ENCODE assay signal across 25 cellular contexts in the genomic region with DNA sequence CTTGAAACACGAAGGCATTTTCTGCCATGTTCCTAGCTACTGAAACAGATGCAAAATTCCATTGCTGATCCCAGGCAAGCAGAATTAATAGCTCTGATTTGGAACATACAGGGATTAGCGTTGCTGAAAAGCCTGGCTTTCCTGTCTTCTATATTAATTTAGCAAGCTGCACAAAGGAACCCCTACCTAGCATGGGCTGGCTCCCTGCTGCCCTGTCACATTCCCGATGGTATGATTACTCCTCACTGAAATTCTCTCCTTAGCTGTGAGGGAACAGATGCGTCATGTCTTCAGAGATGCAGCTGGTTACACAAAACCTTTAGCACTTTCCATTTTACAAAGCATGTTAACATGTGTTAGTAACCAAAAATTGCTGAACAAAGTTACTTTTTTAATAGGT.
DNase-seq lines count a peak whose midpoint lies in the region; ATAC-seq, FAIRE-seq and TF ChIP-seq lines count a peak whose summit lies in the region.
"Had no signal": no experiment of that assay in that cellular context is flagged by ENCODE, and none has a peak within 500 bp of the region (broad histone marks: within the 10 kb centered on the region; RNA-seq: fewer than 3 reads in every experiment).

No MANE protein-coding gene starts in this region.

- H2BK5ac ChIP-seq in H1 (ENCODE audit: low read depth, low read length) (no peak overlapping the region), mesendoderm (ENCODE audit: low read length) (no peak overlapping the region)

- no peak overlapping the region for H2BK15ac ChIP-seq in H1 (ENCODE audit: low read length)
- H2BK15ac ChIP-seq in mesendoderm (replicated peaks; ENCODE audit: low read depth): no peak overlapping the region

- no peaks in the 10 kb centered on the region for H3K36me3 ChIP-seq in A673 (ENCODE audit: insufficient read depth, low read length, poor library complexity, severe bottlenecking)
- no peaks in the 10 kb centered on the region for H3K36me3 ChIP-seq in H1 (ENCODE audit: control insufficient read depth in 2 of 4, insufficient read depth in 4 of 4, low read length in 3 of 4)
- no peaks in the 10 kb centered on the region for H3K36me3 ChIP-seq in mesendoderm (ENCODE audit: control insufficient read depth, insufficient read depth, low read length)
- no peaks in the 10 kb centered on the region for H3K36me3 ChIP-seq in left lung
- H3K36me3 ChIP-seq: BLaER1 treated with 17β-estradiol and CSF1 and Interleukin-3, amounts not matched to agents 10 nM and 100 nM had no signal

- H3K23me2 ChIP-seq in H1 (ENCODE audit: low read depth, low read length): no peaks in the 10 kb centered on the region

- no peak overlapping the region for H2BK20ac ChIP-seq in H1 (ENCODE audit: low read length)

- H3K4ac ChIP-seq in H1 (replicated peaks; ENCODE audit: insufficient read length, low read depth, low read length): no peak overlapping the region
- no peak overlapping the region for H3K4ac ChIP-seq in mesendoderm (ENCODE audit: low read depth, low read length)

- H4K91ac ChIP-seq in H1 (replicated peaks; ENCODE audit: insufficient read length, low read length): no peak overlapping the region

- TF ChIP-seq EP300 in H1 (IDR thresholded peaks at IDR 0.05; ENCODE audit: borderline replicate concordance in 1 of 2, low read depth in 2 of 2, low read length in 2 of 2): no peak

- H2BK12ac ChIP-seq in H1 (ENCODE audit: low read depth, low read length): no peak overlapping the region

- no peak for FAIRE-seq in H1 (lab: Jason Lieb, UNC)
- FAIRE-seq: A549, D721Med, GM12878, GM12892, GM18507 had no signal

- H3K18ac ChIP-seq in H1 (ENCODE audit: extremely low read depth, low read length): no peak overlapping the region
- no peak overlapping the region for H3K18ac ChIP-seq in mesendoderm (ENCODE audit: low read length)

- CTCF ChIA-PET in A673 (lab: Charles Lee): no interaction called here
- CTCF ChIA-PET in H1 (lab: Charles Lee; ENCODE audit: partially characterized antibody): no interaction called here

- H3K56ac ChIP-seq in H1 (replicated peaks; ENCODE audit: insufficient read length, low read depth, low read length) (no peak overlapping the region), mesendoderm (ENCODE audit: low read length) (no peak overlapping the region)

- peak; percentile 5 for DNase-seq in NCI-H82 (lab: John Stamatoyannopoulos, UW)
- DNase-seq in NCI-H82 treated with DMSO at 0.1 percent for 48 hours (lab: John Stamatoyannopoulos, UW; ENCODE audit: unreplicated experiment): no peak
- DNase-seq in A673 (ENCODE audit: low spot score): peak; percentile 70
- no peak for DNase-seq in H1 (ENCODE audit: low read depth in 1 of 2, low spot score in 2 of 2)
- DNase-seq in mesendoderm: peak; percentile 19
- no peak for DNase-seq in left lung
- no peak for DNase-seq in globus pallidus (ENCODE audit: low spot score)
- DNase-seq: ACHN; AML-193; Caco-2; Calu3; CD4-positive, alpha-beta T cell; CD8-positive, alpha-beta T cell; DND-41; EL; GDM1 had no signal

- POLR2A ChIA-PET in A673 (lab: Charles Lee; ENCODE audit: low non-redundant PET) (no interaction called here), H1 (lab: Charles Lee; ENCODE audit: partially characterized antibody) (no interaction called here)

- H3K4me3 ChIP-seq in A673 (ENCODE audit: low read depth, low read length, poor library complexity, severe bottlenecking): no peak overlapping the region
- H3K4me3 ChIP-seq in H1 (ENCODE audit: extremely low read depth in 1 of 4, insufficient read depth in 2 of 4, low read depth in 3 of 4, low read length in 4 of 4): no peak overlapping the region
- no peak overlapping the region for H3K4me3 ChIP-seq in mesendoderm (ENCODE audit: low read length)
- no peak overlapping the region for H3K4me3 ChIP-seq in left lung
- H3K4me3 ChIP-seq: A549; BLaER1 treated with 17β-estradiol and CSF1 and Interleukin-3, amounts not matched to agents 10 nM and 100 nM; GM12878 had no signal

- ATAC-seq in left lung (no peak), HG02642 (IDR thresholded peaks at IDR 0.05; ENCODE audit: poor library complexity, unreplicated experiment) (no peak)
- ATAC-seq: A549; CD8-positive, alpha-beta T cell; GM12878 had no signal

- no peak for TF ChIP-seq CTCF in A673 (conservative IDR thresholded peaks at IDR 0.05; ENCODE audit: low read depth, low read length)
- TF ChIP-seq CTCF in H1 (IDR thresholded peaks at IDR 0.05; ENCODE audit: control extremely low read depth in 1 of 3, insufficient read depth in 1 of 3, low read depth in 1 of 3, low read length in 3 of 3): no peak
- TF ChIP-seq CTCF in left lung (IDR thresholded peaks at IDR 0.05): no peak

- H3K9ac ChIP-seq in H1 (replicated peaks in 1 of 4; ENCODE audit: extremely low read depth in 1 of 4, low read depth in 3 of 4, low read length in 3 of 4): no peak overlapping the region
- no peak overlapping the region for H3K9ac ChIP-seq in mesendoderm (ENCODE audit: low read length)
- H3K9ac ChIP-seq: BLaER1 treated with 17β-estradiol and CSF1 and Interleukin-3, amounts not matched to agents 10 nM and 100 nM had no signal

- TF ChIP-seq RAD21 in H1 (IDR thresholded peaks at IDR 0.05 in 1 of 2, conservative IDR thresholded peaks at IDR 0.05 in 1 of 2; ENCODE audit: low read depth in 2 of 2, low read length in 2 of 2): no peak

- no peaks in the 10 kb centered on the region for H3K27me3 ChIP-seq in A673 (replicated peaks; ENCODE audit: insufficient read depth, low read depth, low read length, poor library complexity)
- H3K27me3 ChIP-seq in H1 (replicated peaks in 1 of 4; ENCODE audit: control insufficient read depth in 3 of 4, extremely low read depth in 1 of 4, insufficient read depth in 3 of 4, low read length in 3 of 4): no peaks in the 10 kb centered on the region
- H3K27me3 ChIP-seq in mesendoderm (ENCODE audit: insufficient read depth, low read length, poor library complexity): no peaks in the 10 kb centered on the region
- H3K27me3 ChIP-seq in left lung: peaks cover 0 to 7% of the 10 kb centered on the region in 2 donors
- H3K27me3 ChIP-seq: BLaER1 treated with 17β-estradiol and CSF1 and Interleukin-3, amounts not matched to agents 10 nM and 100 nM had no signal

- H3K79me1 ChIP-seq in H1 (ENCODE audit: low read depth, low read length): no peaks in the 10 kb centered on the region
- H3K79me1 ChIP-seq in mesendoderm (ENCODE audit: low read length): no peaks in the 10 kb centered on the region

- peak overlapping the region; percentile 44; the same call in 1 of the 2 replicates for H2AFZ ChIP-seq in H1 (ENCODE audit: low read length)

- H3K27ac ChIP-seq in A673 (ENCODE audit: low read depth, low read length, poor library complexity, severe bottlenecking) (peak overlapping the region; percentile 42), H1 (ENCODE audit: low read depth, low read length) (no peak overlapping the region), mesendoderm (ENCODE audit: low read depth, low read length) (no peak overlapping the region), left lung (no peak overlapping the region)
- H3K27ac ChIP-seq: 22Rv1; A549; BLaER1 treated with 17β-estradiol and CSF1 and Interleukin-3, amounts not matched to agents 10 nM and 100 nM; C4-2B had no signal

- 79% methylated on average over 4 of the region's 4 CpGs; no CpG with 5 or more reads in 1 of the 2 experiments for WGBS in H1 (ENCODE audit: extremely low coverage in 1 of 2, insufficient coverage in 1 of 2, insufficient read length in 1 of 2, insufficient replicate concordance in 2 of 2, low coverage in 1 of 2, low lambda C conversion rate in 2 of 2, missing lambda C conversion rate in 1 of 2), 2 experiments
- WGBS in mesendoderm (ENCODE audit: extremely low coverage, insufficient coverage, low lambda C conversion rate): no CpG with 5 or more reads among the region's 4 CpGs

- H3K9me3 ChIP-seq in A673 (ENCODE audit: low read depth, low read length, poor library complexity, severe bottlenecking) (no peaks in the 10 kb centered on the region), H1 (ENCODE audit: insufficient read depth in 2 of 2, low read depth in 1 of 2, low read length in 1 of 2) (no peaks in the 10 kb centered on the region), left lung (peaks cover 0 to 19% of the 10 kb centered on the region in 2 donors)
- H3K9me3 ChIP-seq: BLaER1 treated with 17β-estradiol and CSF1 and Interleukin-3, amounts not matched to agents 10 nM and 100 nM had no signal

- no peak overlapping the region for H4K5ac ChIP-seq in H1 (ENCODE audit: insufficient read length, low read depth, low read length)
- H4K5ac ChIP-seq in mesendoderm (ENCODE audit: low read length): no peak overlapping the region

- H4K20me1 ChIP-seq in H1 (replicated peaks in 1 of 2; ENCODE audit: control insufficient read depth in 1 of 2, insufficient read depth in 2 of 2, low read length in 2 of 2): no peaks in the 10 kb centered on the region
- H4K20me1 ChIP-seq: BLaER1 treated with 17β-estradiol and CSF1 and Interleukin-3, amounts not matched to agents 10 nM and 100 nM had no signal

- H2AK5ac ChIP-seq in H1 (ENCODE audit: low read depth, low read length): no peak overlapping the region
- no peak overlapping the region for H2AK5ac ChIP-seq in mesendoderm (ENCODE audit: low read length)

- H3K79me2 ChIP-seq in H1 (ENCODE audit: control insufficient read depth in 1 of 2, insufficient read depth in 2 of 2, low read length in 2 of 2) (no peaks in the 10 kb centered on the region), mesendoderm (ENCODE audit: control insufficient read depth, insufficient read depth, low read length) (no peaks in the 10 kb centered on the region)

- TF ChIP-seq POLR2A in H1 (IDR thresholded peaks at IDR 0.05; ENCODE audit: control extremely low read depth in 1 of 2, low read depth in 2 of 2, low read length in 2 of 2): no peak

- intact Hi-C loops in A673 (cut with micrococcal nuclease; ENCODE audit: unreplicated experiment) (no loop called here), left lung (cut with DNase I) (no loop called here)

- H3K23ac ChIP-seq in H1 (ENCODE audit: insufficient read length) (no peak overlapping the region), mesendoderm (ENCODE audit: low read length) (no peak overlapping the region)

- H4K8ac ChIP-seq in H1 (ENCODE audit: extremely low read depth, insufficient read depth, low read length): no peak overlapping the region
- no peak overlapping the region for H4K8ac ChIP-seq in mesendoderm (ENCODE audit: low read depth, low read length)

- H3K4me1 ChIP-seq in A673 (ENCODE audit: insufficient read depth, low read length, poor library complexity, severe bottlenecking): peaks cover 4% of the 10 kb centered on the region
- H3K4me1 ChIP-seq in H1 (replicated peaks in 1 of 4; ENCODE audit: control insufficient read depth in 3 of 4, insufficient read depth in 4 of 4, low read length in 3 of 4): no peaks in the 10 kb centered on the region
- H3K4me1 ChIP-seq in mesendoderm (ENCODE audit: control insufficient read depth, low read depth, low read length): no peaks in the 10 kb centered on the region
- no peaks in the 10 kb centered on the region for H3K4me1 ChIP-seq in left lung
- H3K4me1 ChIP-seq: A549; BLaER1 treated with 17β-estradiol and CSF1 and Interleukin-3, amounts not matched to agents 10 nM and 100 nM; Caco-2 had no signal

- H2BK120ac ChIP-seq in H1 (replicated peaks; ENCODE audit: low read depth, low read length): no peak overlapping the region
- H2BK120ac ChIP-seq in mesendoderm (ENCODE audit: low read depth, low read length): no peak overlapping the region

- no peak overlapping the region for H3K14ac ChIP-seq in H1 (ENCODE audit: insufficient read length)

- no TSS peak for BruUV-seq in A673 (replicated peaks; lab: Mats Ljungman, UMichigan)

- no peak overlapping the region for H3K4me2 ChIP-seq in H1 (ENCODE audit: insufficient read depth in 1 of 2, low read depth in 2 of 2, low read length in 2 of 2)
- no peak overlapping the region for H3K4me2 ChIP-seq in mesendoderm (ENCODE audit: low read length)
- H3K4me2 ChIP-seq: A549; BLaER1 treated with 17β-estradiol and CSF1 and Interleukin-3, amounts not matched to agents 10 nM and 100 nM had no signal

Comparison
In these comparisons a context has a peak if more than half of its experiments do, and no peak if none do; other contexts are left out.
1. DNase-seq: peak in NCI-H82 (single experiment), A673 (single experiment) and mesendoderm (single experiment); none in NCI-H82 treated with DMSO at 0.1 percent for 48 hours (single experiment), H1 (0 of 2), left lung (0 of 2) and globus pallidus (single experiment).